ENCODE assay signal across 14 cellular contexts in genomic region chr11:117239295-117239694, GRCh38. TPM values are rescaled to one million over a fixed set of nuclear protein-coding genes. Genes with fewer than 3 reads are reported as not detected.
DNase-seq lines count a peak whose midpoint lies in the region; ATAC-seq and TF ChIP-seq lines count a peak whose summit lies in the region.
"Had no signal": no experiment of that assay in that cellular context is flagged by ENCODE, and none has a peak within 500 bp of the region (broad histone marks: within the 10 kb centered on the region; RNA-seq: fewer than 3 reads in every experiment).

No MANE protein-coding gene starts in this region.

- H3K4me1 ChIP-seq in Loucy (ENCODE audit: insufficient read depth, low read length, poor library complexity, severe bottlenecking) (peaks cover 1% of the 10 kb centered on the region), mammary epithelial cell (ENCODE audit: insufficient read depth, low read length) (no peaks in the 10 kb centered on the region)

- H2AFZ ChIP-seq in Loucy (ENCODE audit: low read length) (no peak overlapping the region), mammary epithelial cell (ENCODE audit: low read depth, low read length) (no peak overlapping the region)

- dilution Hi-C loops in mammary epithelial cell (cut with HindIII; ENCODE audit: low sequenced_read_pairs): no loop called here

- no peak overlapping the region for H3K27ac ChIP-seq in mammary epithelial cell (ENCODE audit: insufficient read depth, low read depth, low read length)

- H3K9ac ChIP-seq in Loucy (ENCODE audit: low read depth, low read length, poor library complexity, severe bottlenecking): no peak overlapping the region
- no peak overlapping the region for H3K9ac ChIP-seq in mammary epithelial cell (ENCODE audit: insufficient read depth, low read length)

- H3K9me2 ChIP-seq in Loucy (replicated peaks; ENCODE audit: low read depth, low read length): no peaks in the 10 kb centered on the region

- intact Hi-C loops in mammary epithelial cell (cut with micrococcal nuclease): no loop called here
- intact Hi-C loops in left colon (cut with DNase I, micrococcal nuclease): no loop called here

- H3K9me3 ChIP-seq in Loucy (ENCODE audit: insufficient read depth, low read depth, low read length) (no peaks in the 10 kb centered on the region), mammary epithelial cell (replicated peaks; ENCODE audit: insufficient read depth, low read length) (no peaks in the 10 kb centered on the region)

- peak; percentile 92 for DNase-seq in AG20443 (ENCODE audit: low spot score)
- DNase-seq in mammary epithelial cell: peak; percentile 78
- DNase-seq in left colon: no peak
- no peak for DNase-seq in stimulated activated CD4-positive, alpha-beta T cell treated with anti-CD3 and anti-CD28 coated beads, Interleukin-2, amount 100 ng/mL, for 48 hours
- DNase-seq in G401 (ENCODE audit: low spot score): no peak
- no peak for DNase-seq in T-helper 2 cell
- DNase-seq: activated CD4-positive, CD25-positive, alpha-beta regulatory T cell; activated gamma-delta T cell treated with Interleukin-2 at 50 U/mL for 16 hours; left ventricle myocardium superior; NCI-H1105 treated with DMSO at 0.1 percent for 48 hours; right cardiac atrium; stimulated activated CD8-positive, alpha-beta memory T cell treated with anti-CD3 and anti-CD28 coated beads, Interleukin-4, amount 100 ng/mL, for 48 hours had no signal

- H4K20me1 ChIP-seq in Loucy (ENCODE audit: insufficient read depth, low read length, poor library complexity, severe bottlenecking) (no peaks in the 10 kb centered on the region), mammary epithelial cell (ENCODE audit: insufficient read depth, low read length) (no peaks in the 10 kb centered on the region)

- H3K4me3 ChIP-seq in Loucy (ENCODE audit: low read length, poor library complexity, severe bottlenecking) (no peak overlapping the region), mammary epithelial cell (replicated peaks in 1 of 3; ENCODE audit: insufficient read depth in 1 of 3, low read depth in 2 of 3, low read length in 3 of 3) (no peak overlapping the region)

- in situ Hi-C loops in mammary epithelial cell (cut with MboI; ENCODE audit: low sequenced_read_pairs in 2 of 2): no loop called here
- in situ Hi-C loops in G401 (cut with HindIII; ENCODE audit: low sequenced_read_pairs): no loop called here

- ATAC-seq in left colon (peak; percentile 29), HG03565 (IDR thresholded peaks at IDR 0.05; ENCODE audit: unreplicated experiment) (no peak)
- ATAC-seq: left ventricle myocardium superior, right cardiac atrium had no signal

- H3K79me2 ChIP-seq in Loucy (ENCODE audit: insufficient read depth, low read length): no peaks in the 10 kb centered on the region
- H3K79me2 ChIP-seq in mammary epithelial cell (ENCODE audit: insufficient read depth, low read length): peaks cover under 1% of the 10 kb centered on the region

- CTCF ChIA-PET in mammary epithelial cell (lab: Charles Lee; ENCODE audit: low non-redundant PET): no interaction called here

- TF ChIP-seq CTCF in Loucy (conservative IDR thresholded peaks at IDR 0.05; ENCODE audit: low read length) (0 out of 2 replicates have a peak, but pooled peaks have one; percentile 18), mammary epithelial cell (conservative IDR thresholded peaks at IDR 0.05 in 1 of 2, IDR thresholded peaks at IDR 0.05 in 1 of 2; ENCODE audit: extremely low read depth in 1 of 2, insufficient read depth in 1 of 2, low read depth in 1 of 2, low read length in 2 of 2) (peak; percentile 2 to 33)

- H3K27me3 ChIP-seq in Loucy (ENCODE audit: insufficient read depth, low read length, poor library complexity, severe bottlenecking): no peaks in the 10 kb centered on the region
- H3K27me3 ChIP-seq in mammary epithelial cell (ENCODE audit: insufficient read depth, low read length): no peaks in the 10 kb centered on the region

- BruUV-seq in mammary epithelial cell (replicated peaks; lab: Mats Ljungman, UMichigan): no TSS peak

- peaks cover 4% of the 10 kb centered on the region; the same call in 1 of the 2 replicates for H3K36me3 ChIP-seq in Loucy (ENCODE audit: insufficient read depth, low read length)
- H3K36me3 ChIP-seq in mammary epithelial cell (ENCODE audit: insufficient read depth, low read length): peaks cover 11% of the 10 kb centered on the region

- 63% methylated on average over 6 of the region's 6 CpGs for WGBS in mammary epithelial cell (ENCODE audit: low coverage, missing lambda C conversion rate)

- no peak overlapping the region for H3K4me2 ChIP-seq in Loucy (ENCODE audit: low read depth, low read length, poor library complexity, severe bottlenecking)
- H3K4me2 ChIP-seq in mammary epithelial cell (ENCODE audit: insufficient read depth, low read depth, low read length): no peak overlapping the region

- no peaks in the 10 kb centered on the region for H3F3A ChIP-seq in Loucy (ENCODE audit: low read depth)

RNA-seq across cellular contexts. Expression of gene RNF214, which starts 6.8 kb away (rescaled TPM):
- 10 to 100 TPM; 10.3 to 22.4 TPM for total RNA-seq in mammary epithelial cell
- polyA plus RNA-seq in mammary epithelial cell: 8.5 TPM
- 34.6 TPM for polyA minus RNA-seq in mammary epithelial cell
- 10 to 100 TPM; 17.4 to 17.8 TPM for total RNA-seq in left colon
- 5.5 and 18.3 TPM in 2 replicates for total RNA-seq in G401 (2014; rRNA removed; shearing (Covaris generic))

RNA-seq across cellular contexts. Expression of gene PCSK7, which starts 7.4 kb away (rescaled TPM):
- total RNA-seq in mammary epithelial cell (10 to 100 TPM; 48.8 to 80.9 TPM), left colon (100 to 1,000 TPM; 153 to 232 TPM)
- 39.1 TPM for polyA plus RNA-seq in mammary epithelial cell
- polyA minus RNA-seq in mammary epithelial cell: 37.9 TPM
- total RNA-seq in G401 (2014; rRNA removed; shearing (Covaris generic)): 40.3 and 52.6 TPM in 2 replicates

RNA-seq across cellular contexts. Expression of gene TAGLN, which starts 40.1 kb away (rescaled TPM):
- total RNA-seq in mammary epithelial cell: 1,000 to 10,000 TPM in 1 of 2 donors, 100 to 1,000 TPM in 1; 171 to 3,470 TPM
- polyA plus RNA-seq in mammary epithelial cell: 55.9 TPM
- 8.0 TPM for polyA minus RNA-seq in mammary epithelial cell
- 100 to 1,000 TPM in 1 of 2 donors, 10 to 100 TPM in 1; 64.6 to 747 TPM for total RNA-seq in left colon
- 860 and 912 TPM in 2 replicates for total RNA-seq in G401 (2014; rRNA removed; shearing (Covaris generic))

RNA-seq across cellular contexts. Expression of gene BACE1-AS, which starts 51.9 kb away (rescaled TPM):
- total RNA-seq in mammary epithelial cell (1 to 10 TPM; 2.8 to 5.9 TPM), left colon (1 to 10 TPM; 5.5 to 5.9 TPM)
- polyA plus RNA-seq in mammary epithelial cell: 2.2 TPM
- 3.6 TPM for polyA minus RNA-seq in mammary epithelial cell
- 0.98 and 4.2 TPM in 2 replicates for total RNA-seq in G401 (2014; rRNA removed; shearing (Covaris generic))

Comparison
In these comparisons a context has a peak if more than half of its experiments do, and no peak if none do; other contexts are left out.
1. DNase-seq: peak in AG20443 (single experiment) and mammary epithelial cell (single experiment); none in left colon (0 of 2), stimulated activated CD4-positive, alpha-beta T cell treated with anti-CD3 and anti-CD28 coated beads, Interleukin-2, amount 100 ng/mL, for 48 hours (0 of 2), G401 (single experiment) and T-helper 2 cell (0 of 5).